In genomic region chr12:108309674-108310312, GRCh38 we compare ENCODE assay signal across 21 cellular contexts. TPM values are rescaled to one million over a fixed set of nuclear protein-coding genes. Genes with fewer than 3 reads are reported as not detected.
DNase-seq lines count a peak whose midpoint lies in the region; FAIRE-seq and TF ChIP-seq lines count a peak whose summit lies in the region.
"Had no signal": no experiment of that assay in that cellular context is flagged by ENCODE, and none has a peak within 500 bp of the region (broad histone marks: within the 10 kb centered on the region; RNA-seq: fewer than 3 reads in every experiment).

No MANE protein-coding gene starts in this region.

- TF ChIP-seq POLR2A in GM12892 (IDR thresholded peaks at IDR 0.05; ENCODE audit: low read depth, low read length) (no peak), H54 (IDR thresholded peaks at IDR 0.05; ENCODE audit: low read depth, low read length) (no peak)

- H3K4me1 Mint-ChIP-seq in osteocyte (ENCODE audit: unreplicated experiment): peaks cover 86% of the 10 kb centered on the region

- no peak overlapping the region for H3K4me2 ChIP-seq in OCI-LY7 (ENCODE audit: low read length)
- H3K4me2 ChIP-seq: hepatocyte, KMS-11 had no signal

- TF ChIP-seq CTCF in HEK293 (tag by site-specific recombination; IDR thresholded peaks at IDR 0.05) (no peak), ascending aorta (IDR thresholded peaks at IDR 0.05) (no peak), osteocyte (IDR thresholded peaks at IDR 0.05) (no peak), OCI-LY7 (conservative IDR thresholded peaks at IDR 0.05; ENCODE audit: low read length) (no peak)

- H3K36me3 ChIP-seq in HEK293 (ENCODE audit: control insufficient read depth in 2 of 2, insufficient read depth in 1 of 2, low read length in 2 of 2) (no peaks in the 10 kb centered on the region), ascending aorta (no peaks in the 10 kb centered on the region), OCI-LY7 (ENCODE audit: insufficient read depth, low read length) (no peaks in the 10 kb centered on the region)
- H3K36me3 ChIP-seq: brain microvascular endothelial cell, tibial nerve had no signal

- no peaks in the 10 kb centered on the region for H3K79me2 ChIP-seq in OCI-LY7 (ENCODE audit: insufficient read depth, low read depth, low read length)
- H3K79me2 ChIP-seq: hepatocyte, parathyroid adenoma had no signal

- no peak overlapping the region for H2AFZ ChIP-seq in OCI-LY7 (ENCODE audit: low read length)
- H2AFZ ChIP-seq: hepatocyte, parathyroid adenoma had no signal

- H3K36me3 Mint-ChIP-seq in osteocyte (ENCODE audit: unreplicated experiment): no peaks in the 10 kb centered on the region

- FAIRE-seq in GM12892 (lab: Jason Lieb, UNC) (peak; percentile 24), H54 (lab: Jason Lieb, UNC) (no peak)
- FAIRE-seq: islet of Langerhans, RCC 7860 had no signal

- peak overlapping the region; percentile 100 for H3K27ac Mint-ChIP-seq in osteocyte (ENCODE audit: unreplicated experiment)

- CTCF ChIA-PET in HEK293 (lab: Yijun Ruan, JAX): no interaction called here
- CTCF ChIA-PET in OCI-LY7 (lab: Charles Lee; ENCODE audit: unreplicated experiment): no interaction called here

- no peaks in the 10 kb centered on the region for H3K9me3 ChIP-seq in HEK293 (ENCODE audit: control insufficient read depth, insufficient read depth, low read depth, low read length)
- H3K9me3 ChIP-seq in ascending aorta: no peaks in the 10 kb centered on the region
- H3K9me3 ChIP-seq in OCI-LY7 (ENCODE audit: low read length): no peaks in the 10 kb centered on the region
- H3K9me3 ChIP-seq: tibial nerve had no signal

- H3K4me3 Mint-ChIP-seq in osteocyte (ENCODE audit: unreplicated experiment): no peak overlapping the region

- no TSS peak for BruUV-seq in OCI-LY7 (replicated peaks; lab: Mats Ljungman, UMichigan)

- H3K27ac ChIP-seq in HEK293 (ENCODE audit: extremely low read depth, low read depth, low read length): no peak overlapping the region
- H3K27ac ChIP-seq in ascending aorta: peak overlapping the region; percentile 54 to 84
- H3K27ac ChIP-seq in OCI-LY7 (ENCODE audit: low read depth, low read length, poor library complexity, severe bottlenecking): no peak overlapping the region
- H3K27ac ChIP-seq: brain microvascular endothelial cell, foreskin keratinocyte, hepatocyte, KMS-11, parathyroid adenoma had no signal

- H3K27me3 Mint-ChIP-seq in osteocyte (ENCODE audit: unreplicated experiment): no peaks in the 10 kb centered on the region

- DNase-seq in GM12892 (ENCODE audit: insufficient read length): no peak
- DNase-seq in ascending aorta (ENCODE audit: low spot score in 2 of 2): no peak
- DNase-seq in osteocyte (ENCODE audit: extremely low spot score, unreplicated experiment): no peak
- DNase-seq in OCI-LY7 (ENCODE audit: low spot score): no peak
- DNase-seq in SHP77 treated with DMSO at 0.1 percent for 48 hours (lab: John Stamatoyannopoulos, UW): no peak
- no peak for DNase-seq in H54 (ENCODE audit: insufficient read length, low spot score)
- DNase-seq: activated CD4-positive, CD25-positive, alpha-beta regulatory T cell treated with anti-CD3 and anti-CD28 coated beads, Interleukin-2, amount 50 U/mL, for 72 hours; brain microvascular endothelial cell; foreskin keratinocyte; mammary epithelial cell; NCI-H2107; stimulated activated naive CD4-positive, alpha-beta T cell had no signal

- intact Hi-C loops in ascending aorta (cut with DNase I): loop anchor here (5.0 to 10.0 kb wide), 3 partner anchors 208 to 1155 kb away; partner anchors contain the start of genes FICD and SSH1
- intact Hi-C loops in OCI-LY7 (cut with micrococcal nuclease; ENCODE audit: unreplicated experiment): no loop called here

- no peaks in the 10 kb centered on the region for H3K9me3 Mint-ChIP-seq in osteocyte (ENCODE audit: unreplicated experiment)

- no peaks in the 10 kb centered on the region for H3K27me3 ChIP-seq in ascending aorta
- H3K27me3 ChIP-seq: brain microvascular endothelial cell, dorsolateral prefrontal cortex, foreskin keratinocyte, hepatocyte, tibial nerve had no signal

- no peaks in the 10 kb centered on the region for H3K9me2 ChIP-seq in OCI-LY7 (ENCODE audit: insufficient read depth, low read length)

- no peaks in the 10 kb centered on the region for H4K20me1 ChIP-seq in OCI-LY7 (ENCODE audit: insufficient read depth, low read length)

- no peaks in the 10 kb centered on the region for H3K4me1 ChIP-seq in HEK293 (ENCODE audit: control insufficient read depth, insufficient read depth, low read length)
- peaks cover 18 to 69% of the 10 kb centered on the region in 2 donors for H3K4me1 ChIP-seq in ascending aorta
- H3K4me1 ChIP-seq in OCI-LY7 (ENCODE audit: insufficient read depth, low read length, poor library complexity, severe bottlenecking): peaks cover 4% of the 10 kb centered on the region
- H3K4me1 ChIP-seq: foreskin keratinocyte had no signal

- POLR2A ChIA-PET in HEK293 (lab: Yijun Ruan, JAX) (no interaction called here), OCI-LY7 (lab: Charles Lee) (no interaction called here)

- no peak overlapping the region for H3K4me3 ChIP-seq in HEK293 (ENCODE audit: low read depth, low read length)
- H3K4me3 ChIP-seq in ascending aorta: no peak overlapping the region
- H3K4me3 ChIP-seq in OCI-LY7 (ENCODE audit: low read depth, low read length, poor library complexity, severe bottlenecking): no peak overlapping the region
- H3K4me3 ChIP-seq: dorsolateral prefrontal cortex, hepatocyte, tibial nerve had no signal

TF ChIP-seq in HEK293, 187 proteins besides CTCF, POLR2A, EP300 and RAD21:
- TF ChIP-seq ZXDB (tag by site-specific recombination; IDR thresholded peaks at IDR 0.05): no peak
- TF ChIP-seq ZNF16 (tag by site-specific recombination; IDR thresholded peaks at IDR 0.05; ENCODE audit: low read depth): peak; percentile 76; the same call in 1 of the 2 replicates
- no peak for TF ChIP-seq ZNF37A (tag by site-specific recombination; IDR thresholded peaks at IDR 0.05)

RNA-seq across cellular contexts. Expression of gene CMKLR1, which starts 29.3 kb away (rescaled TPM):
- polyA plus RNA-seq in GM12892 (2012; ENCODE audit: missing spikeins): 8.0 TPM
- 45.3 TPM for total RNA-seq in ascending aorta
- 47.5 and 48.5 TPM in 2 replicates for total RNA-seq in osteocyte
- not detected in 2 replicates for total RNA-seq in OCI-LY7 (2014; rRNA removed; shearing (Covaris generic))
- not detected in 2 replicates for total RNA-seq in OCI-LY7 (2022)
- total RNA-seq: activated CD8-positive, alpha-beta memory T cell treated with anti-CD3 and anti-CD28 coated beads for 36 hours; foreskin keratinocyte had no signal
- polyA plus RNA-seq: foreskin keratinocyte, mammary epithelial cell had no signal

Comparison
In these comparisons a context has a peak if more than half of its experiments do, and no peak if none do; other contexts are left out.
1. H3K27ac ChIP-seq: peak in ascending aorta (2 of 2); none in HEK293 (single experiment) and OCI-LY7 (single experiment).
2. RNA of gene CMKLR1, which starts 29.3 kb away (total RNA-seq): 47.5 to 48.5 TPM in osteocyte and 45.3 TPM in ascending aorta (single experiment); not detected in OCI-LY7; every median in the first group is over 10 times any median in the second.